ENCODE assay signal across 1 cellular context in the genomic region with DNA sequence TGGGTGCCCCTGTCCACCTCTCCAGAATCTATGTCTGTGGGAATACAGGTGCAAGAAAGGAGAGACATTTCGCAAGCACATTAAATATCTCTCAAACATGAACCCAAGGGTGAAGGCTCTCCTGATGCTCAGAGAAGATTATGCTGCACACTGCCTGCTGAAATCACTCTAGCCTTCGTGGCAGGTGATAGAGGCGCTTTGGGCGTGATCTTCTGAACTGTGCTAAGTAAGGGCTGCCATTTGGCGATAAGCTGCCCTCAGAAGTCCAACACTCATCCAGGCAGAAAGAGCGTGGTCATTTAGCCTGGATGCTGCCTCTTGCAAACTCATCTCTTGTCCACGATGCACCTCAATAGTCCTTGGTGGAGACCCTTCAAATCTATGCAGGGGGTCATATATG.
A peak's percentile ranks its signal among the peaks of the same experiment; 100 is the strongest.
TF ChIP-seq lines count a peak whose summit lies in the region.

No MANE protein-coding gene starts in this region.

TF ChIP-seq in K562, 482 proteins besides CTCF, POLR2A, EP300 and RAD21 (continued from another document and continues in another):
- TF ChIP-seq, protein P1, sequence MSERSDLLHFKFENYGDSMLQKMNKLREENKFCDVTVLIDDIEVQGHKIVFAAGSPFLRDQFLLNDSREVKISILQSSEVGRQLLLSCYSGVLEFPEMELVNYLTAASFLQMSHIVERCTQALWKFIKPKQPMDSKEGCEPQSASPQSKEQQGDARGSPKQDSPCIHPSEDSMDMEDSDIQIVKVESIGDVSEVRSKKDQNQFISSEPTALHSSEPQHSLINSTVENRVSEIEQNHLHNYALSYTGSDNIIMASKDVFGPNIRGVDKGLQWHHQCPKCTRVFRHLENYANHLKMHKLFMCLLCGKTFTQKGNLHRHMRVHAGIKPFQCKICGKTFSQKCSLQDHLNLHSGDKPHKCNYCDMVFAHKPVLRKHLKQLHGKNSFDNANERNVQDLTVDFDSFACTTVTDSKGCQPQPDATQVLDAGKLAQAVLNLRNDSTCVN (CRISPR knock-in tag; IDR thresholded peaks at IDR 0.05) = no peak
- TF ChIP-seq, protein P2, sequence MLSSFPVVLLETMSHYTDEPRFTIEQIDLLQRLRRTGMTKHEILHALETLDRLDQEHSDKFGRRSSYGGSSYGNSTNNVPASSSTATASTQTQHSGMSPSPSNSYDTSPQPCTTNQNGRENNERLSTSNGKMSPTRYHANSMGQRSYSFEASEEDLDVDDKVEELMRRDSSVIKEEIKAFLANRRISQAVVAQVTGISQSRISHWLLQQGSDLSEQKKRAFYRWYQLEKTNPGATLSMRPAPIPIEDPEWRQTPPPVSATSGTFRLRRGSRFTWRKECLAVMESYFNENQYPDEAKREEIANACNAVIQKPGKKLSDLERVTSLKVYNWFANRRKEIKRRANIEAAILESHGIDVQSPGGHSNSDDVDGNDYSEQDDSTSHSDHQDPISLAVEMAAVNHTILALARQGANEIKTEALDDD (IDR thresholded peaks at IDR 0.05) = peak; percentile 48; the same call in 1 of the 2 replicates
- no peak for TF ChIP-seq ZC3H8 (IDR thresholded peaks at IDR 0.05)
- no peak for TF ChIP-seq ZFX (CRISPR knock-in tag; IDR thresholded peaks at IDR 0.05)
- TF ChIP-seq KDM1A (IDR thresholded peaks at IDR 0.05) = peak; percentile 91 to 92
- TF ChIP-seq SREBF1 (IDR thresholded peaks at IDR 0.05; ENCODE audit: borderline replicate concordance, low read depth, low read length) = no peak
- no peak for TF ChIP-seq OTX1 (CRISPR knock-in tag; IDR thresholded peaks at IDR 0.05)
- no peak for TF ChIP-seq ZNF197 (CRISPR knock-in tag; IDR thresholded peaks at IDR 0.05; ENCODE audit: low read depth)
- TF ChIP-seq BHLHE40 (IDR thresholded peaks at IDR 0.05; ENCODE audit: low read length) = peak; percentile 93
- no peak for TF ChIP-seq RBM25 (IDR thresholded peaks at IDR 0.05; ENCODE audit: low read depth, low read length, severe bottlenecking)
- TF ChIP-seq, protein P3, sequence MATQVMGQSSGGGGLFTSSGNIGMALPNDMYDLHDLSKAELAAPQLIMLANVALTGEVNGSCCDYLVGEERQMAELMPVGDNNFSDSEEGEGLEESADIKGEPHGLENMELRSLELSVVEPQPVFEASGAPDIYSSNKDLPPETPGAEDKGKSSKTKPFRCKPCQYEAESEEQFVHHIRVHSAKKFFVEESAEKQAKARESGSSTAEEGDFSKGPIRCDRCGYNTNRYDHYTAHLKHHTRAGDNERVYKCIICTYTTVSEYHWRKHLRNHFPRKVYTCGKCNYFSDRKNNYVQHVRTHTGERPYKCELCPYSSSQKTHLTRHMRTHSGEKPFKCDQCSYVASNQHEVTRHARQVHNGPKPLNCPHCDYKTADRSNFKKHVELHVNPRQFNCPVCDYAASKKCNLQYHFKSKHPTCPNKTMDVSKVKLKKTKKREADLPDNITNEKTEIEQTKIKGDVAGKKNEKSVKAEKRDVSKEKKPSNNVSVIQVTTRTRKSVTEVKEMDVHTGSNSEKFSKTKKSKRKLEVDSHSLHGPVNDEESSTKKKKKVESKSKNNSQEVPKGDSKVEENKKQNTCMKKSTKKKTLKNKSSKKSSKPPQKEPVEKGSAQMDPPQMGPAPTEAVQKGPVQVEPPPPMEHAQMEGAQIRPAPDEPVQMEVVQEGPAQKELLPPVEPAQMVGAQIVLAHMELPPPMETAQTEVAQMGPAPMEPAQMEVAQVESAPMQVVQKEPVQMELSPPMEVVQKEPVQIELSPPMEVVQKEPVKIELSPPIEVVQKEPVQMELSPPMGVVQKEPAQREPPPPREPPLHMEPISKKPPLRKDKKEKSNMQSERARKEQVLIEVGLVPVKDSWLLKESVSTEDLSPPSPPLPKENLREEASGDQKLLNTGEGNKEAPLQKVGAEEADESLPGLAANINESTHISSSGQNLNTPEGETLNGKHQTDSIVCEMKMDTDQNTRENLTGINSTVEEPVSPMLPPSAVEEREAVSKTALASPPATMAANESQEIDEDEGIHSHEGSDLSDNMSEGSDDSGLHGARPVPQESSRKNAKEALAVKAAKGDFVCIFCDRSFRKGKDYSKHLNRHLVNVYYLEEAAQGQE (CRISPR knock-in tag; IDR thresholded peaks at IDR 0.05; ENCODE audit: low read depth) = no peak
- TF ChIP-seq FOXM1 (IDR thresholded peaks at IDR 0.05; ENCODE audit: low read depth) = peak; percentile 84
- no peak for TF ChIP-seq FOXM1 (CRISPR knock-in tag; IDR thresholded peaks at IDR 0.05; ENCODE audit: low read depth)
- TF ChIP-seq HMG20B (CRISPR knock-in tag; IDR thresholded peaks at IDR 0.05) = no peak
- TF ChIP-seq, protein P4, sequence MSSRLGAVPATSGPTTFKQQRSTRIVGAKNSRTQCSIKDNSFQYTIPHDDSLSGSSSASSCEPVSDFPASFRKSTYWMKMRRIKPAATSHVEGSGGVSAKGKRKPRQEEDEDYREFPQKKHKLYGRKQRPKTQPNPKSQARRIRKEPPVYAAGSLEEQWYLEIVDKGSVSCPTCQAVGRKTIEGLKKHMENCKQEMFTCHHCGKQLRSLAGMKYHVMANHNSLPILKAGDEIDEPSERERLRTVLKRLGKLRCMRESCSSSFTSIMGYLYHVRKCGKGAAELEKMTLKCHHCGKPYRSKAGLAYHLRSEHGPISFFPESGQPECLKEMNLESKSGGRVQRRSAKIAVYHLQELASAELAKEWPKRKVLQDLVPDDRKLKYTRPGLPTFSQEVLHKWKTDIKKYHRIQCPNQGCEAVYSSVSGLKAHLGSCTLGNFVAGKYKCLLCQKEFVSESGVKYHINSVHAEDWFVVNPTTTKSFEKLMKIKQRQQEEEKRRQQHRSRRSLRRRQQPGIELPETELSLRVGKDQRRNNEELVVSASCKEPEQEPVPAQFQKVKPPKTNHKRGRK (tag; IDR thresholded peaks at IDR 0.05) = no peak
- TF ChIP-seq, protein P5, sequence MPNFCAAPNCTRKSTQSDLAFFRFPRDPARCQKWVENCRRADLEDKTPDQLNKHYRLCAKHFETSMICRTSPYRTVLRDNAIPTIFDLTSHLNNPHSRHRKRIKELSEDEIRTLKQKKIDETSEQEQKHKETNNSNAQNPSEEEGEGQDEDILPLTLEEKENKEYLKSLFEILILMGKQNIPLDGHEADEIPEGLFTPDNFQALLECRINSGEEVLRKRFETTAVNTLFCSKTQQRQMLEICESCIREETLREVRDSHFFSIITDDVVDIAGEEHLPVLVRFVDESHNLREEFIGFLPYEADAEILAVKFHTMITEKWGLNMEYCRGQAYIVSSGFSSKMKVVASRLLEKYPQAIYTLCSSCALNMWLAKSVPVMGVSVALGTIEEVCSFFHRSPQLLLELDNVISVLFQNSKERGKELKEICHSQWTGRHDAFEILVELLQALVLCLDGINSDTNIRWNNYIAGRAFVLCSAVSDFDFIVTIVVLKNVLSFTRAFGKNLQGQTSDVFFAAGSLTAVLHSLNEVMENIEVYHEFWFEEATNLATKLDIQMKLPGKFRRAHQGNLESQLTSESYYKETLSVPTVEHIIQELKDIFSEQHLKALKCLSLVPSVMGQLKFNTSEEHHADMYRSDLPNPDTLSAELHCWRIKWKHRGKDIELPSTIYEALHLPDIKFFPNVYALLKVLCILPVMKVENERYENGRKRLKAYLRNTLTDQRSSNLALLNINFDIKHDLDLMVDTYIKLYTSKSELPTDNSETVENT (CRISPR knock-in tag; IDR thresholded peaks at IDR 0.05) = no peak
- TF ChIP-seq, protein P6, sequence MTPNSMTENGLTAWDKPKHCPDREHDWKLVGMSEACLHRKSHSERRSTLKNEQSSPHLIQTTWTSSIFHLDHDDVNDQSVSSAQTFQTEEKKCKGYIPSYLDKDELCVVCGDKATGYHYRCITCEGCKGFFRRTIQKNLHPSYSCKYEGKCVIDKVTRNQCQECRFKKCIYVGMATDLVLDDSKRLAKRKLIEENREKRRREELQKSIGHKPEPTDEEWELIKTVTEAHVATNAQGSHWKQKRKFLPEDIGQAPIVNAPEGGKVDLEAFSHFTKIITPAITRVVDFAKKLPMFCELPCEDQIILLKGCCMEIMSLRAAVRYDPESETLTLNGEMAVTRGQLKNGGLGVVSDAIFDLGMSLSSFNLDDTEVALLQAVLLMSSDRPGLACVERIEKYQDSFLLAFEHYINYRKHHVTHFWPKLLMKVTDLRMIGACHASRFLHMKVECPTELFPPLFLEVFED (CRISPR knock-in tag; conservative IDR thresholded peaks at IDR 0.05) = no peak
- TF ChIP-seq ZNF124 (CRISPR knock-in tag; IDR thresholded peaks at IDR 0.05) = no peak
- no peak for TF ChIP-seq DIDO1 (tag; IDR thresholded peaks at IDR 0.05; ENCODE audit: low read depth)
- peak; percentile 98 for TF ChIP-seq TCF3 (CRISPR knock-in tag; IDR thresholded peaks at IDR 0.05)
- TF ChIP-seq, protein P7, sequence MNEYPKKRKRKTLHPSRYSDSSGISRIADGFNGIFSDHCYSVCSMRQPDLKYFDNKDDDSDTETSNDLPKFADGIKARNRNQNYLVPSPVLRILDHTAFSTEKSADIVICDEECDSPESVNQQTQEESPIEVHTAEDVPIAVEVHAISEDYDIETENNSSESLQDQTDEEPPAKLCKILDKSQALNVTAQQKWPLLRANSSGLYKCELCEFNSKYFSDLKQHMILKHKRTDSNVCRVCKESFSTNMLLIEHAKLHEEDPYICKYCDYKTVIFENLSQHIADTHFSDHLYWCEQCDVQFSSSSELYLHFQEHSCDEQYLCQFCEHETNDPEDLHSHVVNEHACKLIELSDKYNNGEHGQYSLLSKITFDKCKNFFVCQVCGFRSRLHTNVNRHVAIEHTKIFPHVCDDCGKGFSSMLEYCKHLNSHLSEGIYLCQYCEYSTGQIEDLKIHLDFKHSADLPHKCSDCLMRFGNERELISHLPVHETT (CRISPR knock-in tag; conservative IDR thresholded peaks at IDR 0.05 in 1 of 2, IDR thresholded peaks at IDR 0.05 in 1 of 2) = no peak
- TF ChIP-seq, protein P8, sequence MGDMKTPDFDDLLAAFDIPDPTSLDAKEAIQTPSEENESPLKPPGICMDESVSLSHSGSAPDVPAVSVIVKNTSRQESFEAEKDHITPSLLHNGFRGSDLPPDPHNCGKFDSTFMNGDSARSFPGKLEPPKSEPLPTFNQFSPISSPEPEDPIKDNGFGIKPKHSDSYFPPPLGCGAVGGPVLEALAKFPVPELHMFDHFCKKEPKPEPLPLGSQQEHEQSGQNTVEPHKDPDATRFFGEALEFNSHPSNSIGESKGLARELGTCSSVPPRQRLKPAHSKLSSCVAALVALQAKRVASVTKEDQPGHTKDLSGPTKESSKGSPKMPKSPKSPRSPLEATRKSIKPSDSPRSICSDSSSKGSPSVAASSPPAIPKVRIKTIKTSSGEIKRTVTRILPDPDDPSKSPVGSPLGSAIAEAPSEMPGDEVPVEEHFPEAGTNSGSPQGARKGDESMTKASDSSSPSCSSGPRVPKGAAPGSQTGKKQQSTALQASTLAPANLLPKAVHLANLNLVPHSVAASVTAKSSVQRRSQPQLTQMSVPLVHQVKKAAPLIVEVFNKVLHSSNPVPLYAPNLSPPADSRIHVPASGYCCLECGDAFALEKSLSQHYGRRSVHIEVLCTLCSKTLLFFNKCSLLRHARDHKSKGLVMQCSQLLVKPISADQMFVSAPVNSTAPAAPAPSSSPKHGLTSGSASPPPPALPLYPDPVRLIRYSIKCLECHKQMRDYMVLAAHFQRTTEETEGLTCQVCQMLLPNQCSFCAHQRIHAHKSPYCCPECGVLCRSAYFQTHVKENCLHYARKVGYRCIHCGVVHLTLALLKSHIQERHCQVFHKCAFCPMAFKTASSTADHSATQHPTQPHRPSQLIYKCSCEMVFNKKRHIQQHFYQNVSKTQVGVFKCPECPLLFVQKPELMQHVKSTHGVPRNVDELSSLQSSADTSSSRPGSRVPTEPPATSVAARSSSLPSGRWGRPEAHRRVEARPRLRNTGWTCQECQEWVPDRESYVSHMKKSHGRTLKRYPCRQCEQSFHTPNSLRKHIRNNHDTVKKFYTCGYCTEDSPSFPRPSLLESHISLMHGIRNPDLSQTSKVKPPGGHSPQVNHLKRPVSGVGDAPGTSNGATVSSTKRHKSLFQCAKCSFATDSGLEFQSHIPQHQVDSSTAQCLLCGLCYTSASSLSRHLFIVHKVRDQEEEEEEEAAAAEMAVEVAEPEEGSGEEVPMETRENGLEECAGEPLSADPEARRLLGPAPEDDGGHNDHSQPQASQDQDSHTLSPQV (IDR thresholded peaks at IDR 0.05) = no peak
- peak; percentile 90 for TF ChIP-seq ZEB2 (IDR thresholded peaks at IDR 0.05)
- TF ChIP-seq, protein P9, sequence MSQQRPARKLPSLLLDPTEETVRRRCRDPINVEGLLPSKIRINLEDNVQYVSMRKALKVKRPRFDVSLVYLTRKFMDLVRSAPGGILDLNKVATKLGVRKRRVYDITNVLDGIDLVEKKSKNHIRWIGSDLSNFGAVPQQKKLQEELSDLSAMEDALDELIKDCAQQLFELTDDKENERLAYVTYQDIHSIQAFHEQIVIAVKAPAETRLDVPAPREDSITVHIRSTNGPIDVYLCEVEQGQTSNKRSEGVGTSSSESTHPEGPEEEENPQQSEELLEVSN (IDR thresholded peaks at IDR 0.05; ENCODE audit: borderline replicate concordance in 1 of 2, extremely low read depth in 1 of 2, insufficient read depth in 1 of 2, insufficient read length in 1 of 2, low read depth in 1 of 2, low read length in 1 of 2, poor library complexity in 1 of 2, severe bottlenecking in 1 of 2) = no peak
- no peak for TF ChIP-seq SETDB1 (IDR thresholded peaks at IDR 0.05; ENCODE audit: low read length)
- TF ChIP-seq SPI1 (IDR thresholded peaks at IDR 0.05; ENCODE audit: borderline replicate concordance, low read depth, low read length) = no peak
- TF ChIP-seq, protein P10, sequence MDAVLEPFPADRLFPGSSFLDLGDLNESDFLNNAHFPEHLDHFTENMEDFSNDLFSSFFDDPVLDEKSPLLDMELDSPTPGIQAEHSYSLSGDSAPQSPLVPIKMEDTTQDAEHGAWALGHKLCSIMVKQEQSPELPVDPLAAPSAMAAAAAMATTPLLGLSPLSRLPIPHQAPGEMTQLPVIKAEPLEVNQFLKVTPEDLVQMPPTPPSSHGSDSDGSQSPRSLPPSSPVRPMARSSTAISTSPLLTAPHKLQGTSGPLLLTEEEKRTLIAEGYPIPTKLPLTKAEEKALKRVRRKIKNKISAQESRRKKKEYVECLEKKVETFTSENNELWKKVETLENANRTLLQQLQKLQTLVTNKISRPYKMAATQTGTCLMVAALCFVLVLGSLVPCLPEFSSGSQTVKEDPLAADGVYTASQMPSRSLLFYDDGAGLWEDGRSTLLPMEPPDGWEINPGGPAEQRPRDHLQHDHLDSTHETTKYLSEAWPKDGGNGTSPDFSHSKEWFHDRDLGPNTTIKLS (IDR thresholded peaks at IDR 0.05; ENCODE audit: borderline replicate concordance, low read depth) = peak; percentile 71; the same call in 1 of the 2 replicates
- TF ChIP-seq, protein P11, sequence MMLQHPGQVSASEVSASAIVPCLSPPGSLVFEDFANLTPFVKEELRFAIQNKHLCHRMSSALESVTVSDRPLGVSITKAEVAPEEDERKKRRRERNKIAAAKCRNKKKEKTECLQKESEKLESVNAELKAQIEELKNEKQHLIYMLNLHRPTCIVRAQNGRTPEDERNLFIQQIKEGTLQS (IDR thresholded peaks at IDR 0.05) = peak; percentile 56; the same call in 1 of the 2 replicates
- TF ChIP-seq, protein P11 (CRISPR knock-in tag; conservative IDR thresholded peaks at IDR 0.05) = no peak
- no peak for TF ChIP-seq TBP (optimal IDR thresholded peaks at IDR 0.05; ENCODE audit: low read depth, low read length)
- TF ChIP-seq, protein P12, sequence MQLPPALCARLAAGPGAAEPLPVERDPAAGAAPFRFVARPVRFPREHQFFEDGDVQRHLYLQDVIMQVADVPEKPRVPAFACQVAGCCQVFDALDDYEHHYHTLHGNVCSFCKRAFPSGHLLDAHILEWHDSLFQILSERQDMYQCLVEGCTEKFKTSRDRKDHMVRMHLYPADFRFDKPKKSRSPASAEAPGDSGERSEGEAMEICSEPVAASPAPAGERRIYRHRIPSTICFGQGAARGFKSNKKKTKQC (CRISPR knock-in tag; IDR thresholded peaks at IDR 0.05) = no peak
- TF ChIP-seq STAG1 (CRISPR knock-in tag; IDR thresholded peaks at IDR 0.05; ENCODE audit: borderline replicate concordance) = no peak
- TF ChIP-seq MCM5 (IDR thresholded peaks at IDR 0.05; ENCODE audit: low read depth) = no peak
